Comparison of ENCODE assay signal across 1 cellular context in genomic region chr10:123009105-123009805, GRCh38.
A peak's percentile ranks its signal among the peaks of the same experiment; 100 is the strongest.
TF ChIP-seq lines count a peak whose summit lies in the region.

No MANE protein-coding gene starts in this region.

TF ChIP-seq in HepG2, 621 proteins besides CTCF, POLR2A, EP300 and RAD21 (continued from another document and continues in another):
- TF ChIP-seq HNF4A (CRISPR knock-in tag; IDR thresholded peaks at IDR 0.05) (no peak), UBTF (CRISPR knock-in tag; IDR thresholded peaks at IDR 0.05) (peak; percentile 79), SOX5 (CRISPR knock-in tag; IDR thresholded peaks at IDR 0.05; ENCODE audit: borderline replicate concordance) (no peak), TFE3 (CRISPR knock-in tag; IDR thresholded peaks at IDR 0.05) (0 out of 2 replicates have a peak, but pooled peaks have one; percentile 8), E2F5 (CRISPR knock-in tag; conservative IDR thresholded peaks at IDR 0.05) (no peak), CERS6 (CRISPR knock-in tag; IDR thresholded peaks at IDR 0.05) (no peak), AGO2 (optimal IDR thresholded peaks at IDR 0.05; ENCODE audit: low read depth, low read length) (no peak), ZMAT5 (CRISPR knock-in tag; IDR thresholded peaks at IDR 0.05; ENCODE audit: borderline replicate concordance, low read depth) (no peak), HMGXB3 (CRISPR knock-in tag; IDR thresholded peaks at IDR 0.05; ENCODE audit: borderline replicate concordance) (no peak), KDM5A (IDR thresholded peaks at IDR 0.05; ENCODE audit: borderline replicate concordance, low read length) (no peak), PAXIP1 (CRISPR knock-in tag; conservative IDR thresholded peaks at IDR 0.05) (no peak), ZNF318 (CRISPR knock-in tag; IDR thresholded peaks at IDR 0.05) (no peak), RERE (CRISPR knock-in tag; IDR thresholded peaks at IDR 0.05; ENCODE audit: low read depth) (no peak)
